Comparison of ENCODE assay signal across 2 cellular contexts in the genomic region with DNA sequence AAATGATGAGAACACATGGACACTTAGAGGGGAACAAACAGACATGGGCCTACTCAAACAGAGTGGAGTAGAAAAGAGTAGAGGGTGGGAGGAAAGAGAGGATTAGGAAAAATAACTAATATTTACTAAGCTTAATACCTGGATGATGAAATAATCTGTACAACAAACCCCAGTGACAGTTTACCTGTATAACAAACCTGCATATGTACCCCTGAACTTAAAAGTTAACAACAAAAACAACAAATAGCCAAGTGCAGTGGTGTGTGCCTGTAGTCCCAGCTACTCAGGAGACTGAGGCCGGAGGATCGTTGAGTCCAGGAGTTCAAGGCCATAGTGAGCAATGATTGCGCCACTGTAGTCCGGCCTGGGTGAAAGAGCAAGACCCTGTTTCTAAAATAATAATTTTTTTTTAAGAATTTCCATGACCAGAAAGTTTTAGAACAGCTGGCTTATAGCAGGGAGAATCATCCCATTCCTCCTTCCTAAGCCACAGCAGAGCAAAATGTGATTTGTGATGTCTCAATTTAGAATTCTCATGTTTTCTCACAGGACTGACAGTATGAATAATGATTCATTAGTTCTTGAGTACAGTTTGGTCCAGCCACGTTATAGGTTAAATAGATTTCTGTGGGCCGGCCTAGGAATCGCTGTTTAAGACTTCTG.
TF ChIP-seq lines count a peak whose summit lies in the region.

No MANE protein-coding gene starts in this region.

TF ChIP-seq in GM23338, 12 proteins besides CTCF, POLR2A, EP300 and RAD21 (continued from another document):
- TF ChIP-seq, protein P1, sequence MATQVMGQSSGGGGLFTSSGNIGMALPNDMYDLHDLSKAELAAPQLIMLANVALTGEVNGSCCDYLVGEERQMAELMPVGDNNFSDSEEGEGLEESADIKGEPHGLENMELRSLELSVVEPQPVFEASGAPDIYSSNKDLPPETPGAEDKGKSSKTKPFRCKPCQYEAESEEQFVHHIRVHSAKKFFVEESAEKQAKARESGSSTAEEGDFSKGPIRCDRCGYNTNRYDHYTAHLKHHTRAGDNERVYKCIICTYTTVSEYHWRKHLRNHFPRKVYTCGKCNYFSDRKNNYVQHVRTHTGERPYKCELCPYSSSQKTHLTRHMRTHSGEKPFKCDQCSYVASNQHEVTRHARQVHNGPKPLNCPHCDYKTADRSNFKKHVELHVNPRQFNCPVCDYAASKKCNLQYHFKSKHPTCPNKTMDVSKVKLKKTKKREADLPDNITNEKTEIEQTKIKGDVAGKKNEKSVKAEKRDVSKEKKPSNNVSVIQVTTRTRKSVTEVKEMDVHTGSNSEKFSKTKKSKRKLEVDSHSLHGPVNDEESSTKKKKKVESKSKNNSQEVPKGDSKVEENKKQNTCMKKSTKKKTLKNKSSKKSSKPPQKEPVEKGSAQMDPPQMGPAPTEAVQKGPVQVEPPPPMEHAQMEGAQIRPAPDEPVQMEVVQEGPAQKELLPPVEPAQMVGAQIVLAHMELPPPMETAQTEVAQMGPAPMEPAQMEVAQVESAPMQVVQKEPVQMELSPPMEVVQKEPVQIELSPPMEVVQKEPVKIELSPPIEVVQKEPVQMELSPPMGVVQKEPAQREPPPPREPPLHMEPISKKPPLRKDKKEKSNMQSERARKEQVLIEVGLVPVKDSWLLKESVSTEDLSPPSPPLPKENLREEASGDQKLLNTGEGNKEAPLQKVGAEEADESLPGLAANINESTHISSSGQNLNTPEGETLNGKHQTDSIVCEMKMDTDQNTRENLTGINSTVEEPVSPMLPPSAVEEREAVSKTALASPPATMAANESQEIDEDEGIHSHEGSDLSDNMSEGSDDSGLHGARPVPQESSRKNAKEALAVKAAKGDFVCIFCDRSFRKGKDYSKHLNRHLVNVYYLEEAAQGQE (IDR thresholded peaks at IDR 0.05; ENCODE audit: unreplicated experiment): no peak
- TF ChIP-seq POLR2AphosphoS5 (IDR thresholded peaks at IDR 0.05; ENCODE audit: low read depth) (no peak), EZH2phosphoT487 (IDR thresholded peaks at IDR 0.05; ENCODE audit: unreplicated experiment) (no peak), NANOG (IDR thresholded peaks at IDR 0.05; ENCODE audit: borderline replicate concordance) (no peak), ZNF331 (CRISPR knock-in tag; IDR thresholded peaks at IDR 0.05; ENCODE audit: low read depth) (no peak), EZH2 (IDR thresholded peaks at IDR 0.05; ENCODE audit: low read depth, unreplicated experiment) (no peak)
- TF ChIP-seq, protein P2, sequence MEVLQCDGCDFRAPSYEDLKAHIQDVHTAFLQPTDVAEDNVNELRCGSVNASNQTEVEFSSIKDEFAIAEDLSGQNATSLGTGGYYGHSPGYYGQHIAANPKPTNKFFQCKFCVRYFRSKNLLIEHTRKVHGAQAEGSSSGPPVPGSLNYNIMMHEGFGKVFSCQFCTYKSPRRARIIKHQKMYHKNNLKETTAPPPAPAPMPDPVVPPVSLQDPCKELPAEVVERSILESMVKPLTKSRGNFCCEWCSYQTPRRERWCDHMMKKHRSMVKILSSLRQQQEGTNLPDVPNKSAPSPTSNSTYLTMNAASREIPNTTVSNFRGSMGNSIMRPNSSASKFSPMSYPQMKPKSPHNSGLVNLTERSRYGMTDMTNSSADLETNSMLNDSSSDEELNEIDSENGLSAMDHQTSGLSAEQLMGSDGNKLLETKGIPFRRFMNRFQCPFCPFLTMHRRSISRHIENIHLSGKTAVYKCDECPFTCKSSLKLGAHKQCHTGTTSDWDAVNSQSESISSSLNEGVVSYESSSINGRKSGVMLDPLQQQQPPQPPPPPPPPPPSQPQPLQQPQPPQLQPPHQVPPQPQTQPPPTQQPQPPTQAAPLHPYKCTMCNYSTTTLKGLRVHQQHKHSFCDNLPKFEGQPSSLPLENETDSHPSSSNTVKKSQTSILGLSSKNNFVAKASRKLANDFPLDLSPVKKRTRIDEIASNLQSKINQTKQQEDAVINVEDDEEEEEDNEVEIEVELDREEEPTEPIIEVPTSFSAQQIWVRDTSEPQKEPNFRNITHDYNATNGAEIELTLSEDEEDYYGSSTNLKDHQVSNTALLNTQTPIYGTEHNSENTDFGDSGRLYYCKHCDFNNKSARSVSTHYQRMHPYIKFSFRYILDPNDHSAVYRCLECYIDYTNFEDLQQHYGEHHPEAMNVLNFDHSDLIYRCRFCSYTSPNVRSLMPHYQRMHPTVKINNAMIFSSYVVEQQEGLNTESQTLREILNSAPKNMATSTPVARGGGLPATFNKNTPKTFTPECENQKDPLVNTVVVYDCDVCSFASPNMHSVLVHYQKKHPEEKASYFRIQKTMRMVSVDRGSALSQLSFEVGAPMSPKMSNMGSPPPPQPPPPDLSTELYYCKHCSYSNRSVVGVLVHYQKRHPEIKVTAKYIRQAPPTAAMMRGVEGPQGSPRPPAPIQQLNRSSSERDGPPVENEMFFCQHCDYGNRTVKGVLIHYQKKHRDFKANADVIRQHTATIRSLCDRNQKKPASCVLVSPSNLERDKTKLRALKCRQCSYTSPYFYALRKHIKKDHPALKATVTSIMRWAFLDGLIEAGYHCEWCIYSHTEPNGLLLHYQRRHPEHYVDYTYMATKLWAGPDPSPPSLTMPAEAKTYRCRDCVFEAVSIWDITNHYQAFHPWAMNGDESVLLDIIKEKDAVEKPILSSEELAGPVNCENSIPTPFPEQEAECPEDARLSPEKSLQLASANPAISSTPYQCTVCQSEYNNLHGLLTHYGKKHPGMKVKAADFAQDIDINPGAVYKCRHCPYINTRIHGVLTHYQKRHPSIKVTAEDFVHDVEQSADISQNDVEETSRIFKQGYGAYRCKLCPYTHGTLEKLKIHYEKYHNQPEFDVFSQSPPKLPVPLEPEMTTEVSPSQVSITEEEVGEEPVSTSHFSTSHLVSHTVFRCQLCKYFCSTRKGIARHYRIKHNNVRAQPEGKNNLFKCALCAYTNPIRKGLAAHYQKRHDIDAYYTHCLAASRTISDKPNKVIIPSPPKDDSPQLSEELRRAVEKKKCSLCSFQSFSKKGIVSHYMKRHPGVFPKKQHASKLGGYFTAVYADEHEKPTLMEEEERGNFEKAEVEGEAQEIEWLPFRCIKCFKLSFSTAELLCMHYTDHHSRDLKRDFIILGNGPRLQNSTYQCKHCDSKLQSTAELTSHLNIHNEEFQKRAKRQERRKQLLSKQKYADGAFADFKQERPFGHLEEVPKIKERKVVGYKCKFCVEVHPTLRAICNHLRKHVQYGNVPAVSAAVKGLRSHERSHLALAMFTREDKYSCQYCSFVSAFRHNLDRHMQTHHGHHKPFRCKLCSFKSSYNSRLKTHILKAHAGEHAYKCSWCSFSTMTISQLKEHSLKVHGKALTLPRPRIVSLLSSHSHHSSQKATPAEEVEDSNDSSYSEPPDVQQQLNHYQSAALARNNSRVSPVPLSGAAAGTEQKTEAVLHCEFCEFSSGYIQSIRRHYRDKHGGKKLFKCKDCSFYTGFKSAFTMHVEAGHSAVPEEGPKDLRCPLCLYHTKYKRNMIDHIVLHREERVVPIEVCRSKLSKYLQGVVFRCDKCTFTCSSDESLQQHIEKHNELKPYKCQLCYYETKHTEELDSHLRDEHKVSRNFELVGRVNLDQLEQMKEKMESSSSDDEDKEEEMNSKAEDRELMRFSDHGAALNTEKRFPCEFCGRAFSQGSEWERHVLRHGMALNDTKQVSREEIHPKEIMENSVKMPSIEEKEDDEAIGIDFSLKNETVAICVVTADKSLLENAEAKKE (CRISPR knock-in tag; IDR thresholded peaks at IDR 0.05): no peak
TF ChIP-seq in GM23338: peak in this region for 0.

TF ChIP-seq in SK-N-SH treated with all-trans-retinoic acid at 6 μM for 48 hours, 23 proteins besides CTCF, POLR2A, EP300 and RAD21 (continued from another document):
- TF ChIP-seq, protein P3, sequence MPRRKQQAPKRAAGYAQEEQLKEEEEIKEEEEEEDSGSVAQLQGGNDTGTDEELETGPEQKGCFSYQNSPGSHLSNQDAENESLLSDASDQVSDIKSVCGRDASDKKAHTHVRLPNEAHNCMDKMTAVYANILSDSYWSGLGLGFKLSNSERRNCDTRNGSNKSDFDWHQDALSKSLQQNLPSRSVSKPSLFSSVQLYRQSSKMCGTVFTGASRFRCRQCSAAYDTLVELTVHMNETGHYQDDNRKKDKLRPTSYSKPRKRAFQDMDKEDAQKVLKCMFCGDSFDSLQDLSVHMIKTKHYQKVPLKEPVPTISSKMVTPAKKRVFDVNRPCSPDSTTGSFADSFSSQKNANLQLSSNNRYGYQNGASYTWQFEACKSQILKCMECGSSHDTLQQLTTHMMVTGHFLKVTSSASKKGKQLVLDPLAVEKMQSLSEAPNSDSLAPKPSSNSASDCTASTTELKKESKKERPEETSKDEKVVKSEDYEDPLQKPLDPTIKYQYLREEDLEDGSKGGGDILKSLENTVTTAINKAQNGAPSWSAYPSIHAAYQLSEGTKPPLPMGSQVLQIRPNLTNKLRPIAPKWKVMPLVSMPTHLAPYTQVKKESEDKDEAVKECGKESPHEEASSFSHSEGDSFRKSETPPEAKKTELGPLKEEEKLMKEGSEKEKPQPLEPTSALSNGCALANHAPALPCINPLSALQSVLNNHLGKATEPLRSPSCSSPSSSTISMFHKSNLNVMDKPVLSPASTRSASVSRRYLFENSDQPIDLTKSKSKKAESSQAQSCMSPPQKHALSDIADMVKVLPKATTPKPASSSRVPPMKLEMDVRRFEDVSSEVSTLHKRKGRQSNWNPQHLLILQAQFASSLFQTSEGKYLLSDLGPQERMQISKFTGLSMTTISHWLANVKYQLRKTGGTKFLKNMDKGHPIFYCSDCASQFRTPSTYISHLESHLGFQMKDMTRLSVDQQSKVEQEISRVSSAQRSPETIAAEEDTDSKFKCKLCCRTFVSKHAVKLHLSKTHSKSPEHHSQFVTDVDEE (CRISPR knock-in tag; IDR thresholded peaks at IDR 0.05): no peak
- TF ChIP-seq ZNF8 (CRISPR knock-in tag; IDR thresholded peaks at IDR 0.05) (no peak), BACH2 (CRISPR knock-in tag; IDR thresholded peaks at IDR 0.05; ENCODE audit: borderline replicate concordance) (no peak), ZFP30 (CRISPR knock-in tag; IDR thresholded peaks at IDR 0.05) (no peak)
- TF ChIP-seq, protein P4, sequence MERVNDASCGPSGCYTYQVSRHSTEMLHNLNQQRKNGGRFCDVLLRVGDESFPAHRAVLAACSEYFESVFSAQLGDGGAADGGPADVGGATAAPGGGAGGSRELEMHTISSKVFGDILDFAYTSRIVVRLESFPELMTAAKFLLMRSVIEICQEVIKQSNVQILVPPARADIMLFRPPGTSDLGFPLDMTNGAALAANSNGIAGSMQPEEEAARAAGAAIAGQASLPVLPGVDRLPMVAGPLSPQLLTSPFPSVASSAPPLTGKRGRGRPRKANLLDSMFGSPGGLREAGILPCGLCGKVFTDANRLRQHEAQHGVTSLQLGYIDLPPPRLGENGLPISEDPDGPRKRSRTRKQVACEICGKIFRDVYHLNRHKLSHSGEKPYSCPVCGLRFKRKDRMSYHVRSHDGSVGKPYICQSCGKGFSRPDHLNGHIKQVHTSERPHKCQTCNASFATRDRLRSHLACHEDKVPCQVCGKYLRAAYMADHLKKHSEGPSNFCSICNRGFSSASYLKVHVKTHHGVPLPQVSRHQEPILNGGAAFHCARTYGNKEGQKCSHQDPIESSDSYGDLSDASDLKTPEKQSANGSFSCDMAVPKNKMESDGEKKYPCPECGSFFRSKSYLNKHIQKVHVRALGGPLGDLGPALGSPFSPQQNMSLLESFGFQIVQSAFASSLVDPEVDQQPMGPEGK (CRISPR knock-in tag; IDR thresholded peaks at IDR 0.05; ENCODE audit: borderline replicate concordance): no peak
